In genomic region chr14:76499399-76499798, GRCh38 we compare ENCODE assay signal across 24 cellular contexts.
DNase-seq lines count a peak whose midpoint lies in the region; ATAC-seq and TF ChIP-seq lines count a peak whose summit lies in the region.
"Had no signal": no experiment of that assay in that cellular context is flagged by ENCODE, and none has a peak within 500 bp of the region (broad histone marks: within the 10 kb centered on the region; RNA-seq: fewer than 3 reads in every experiment).

No MANE protein-coding gene starts in this region.

- H3K4me1 Mint-ChIP-seq in endodermal cell = peaks cover 2% of the 10 kb centered on the region
- H3K4me1 Mint-ChIP-seq in stimulated activated effector memory CD8-positive, alpha-beta T cell treated with anti-CD3 and anti-CD28 coated beads, Interleukin-12 subunit alpha, Interleukin-12 subunit beta, amount 100 ng/mL, for 72 hours = no peaks in the 10 kb centered on the region
- no peaks in the 10 kb centered on the region for H3K4me1 Mint-ChIP-seq in activated T-cell treated with anti-CD3 and anti-CD28 coated beads, Interleukin-2, amount 50 U/mL, for 24 hours (ENCODE audit: low read depth)
- H3K4me1 Mint-ChIP-seq: CD8-positive, alpha-beta memory T cell had no signal

- ATAC-seq in stimulated activated effector memory CD8-positive, alpha-beta T cell treated with anti-CD3 and anti-CD28 coated beads, Interleukin-12 subunit alpha, Interleukin-12 subunit beta, amount 100 ng/mL, for 72 hours = peak; percentile 4
- ATAC-seq in GM19328 (IDR thresholded peaks at IDR 0.05; ENCODE audit: unreplicated experiment) = no peak
- ATAC-seq in GM19463 (IDR thresholded peaks at IDR 0.05; ENCODE audit: unreplicated experiment) = no peak

- H3K36me3 ChIP-seq in BLaER1 = no peaks in the 10 kb centered on the region
- no peaks in the 10 kb centered on the region for H3K36me3 ChIP-seq in HEK293 (ENCODE audit: control insufficient read depth in 2 of 2, insufficient read depth in 1 of 2, low read length in 2 of 2)
- no peaks in the 10 kb centered on the region for H3K36me3 ChIP-seq in endodermal cell (ENCODE audit: control insufficient read depth, insufficient read depth, low read length)

- no peaks in the 10 kb centered on the region for H4K20me1 ChIP-seq in BLaER1

- no peak overlapping the region for H3K27ac ChIP-seq in BLaER1
- H3K27ac ChIP-seq in HEK293 (ENCODE audit: extremely low read depth, low read depth, low read length) = no peak overlapping the region
- H3K27ac ChIP-seq in endodermal cell (ENCODE audit: low read depth, low read length) = no peak overlapping the region
- H3K27ac ChIP-seq: A549, HL-60 had no signal

- H3K9ac ChIP-seq in BLaER1 = no peak overlapping the region
- H3K9ac ChIP-seq in endodermal cell (ENCODE audit: extremely low read depth, low read length, poor library complexity, severe bottlenecking) = no peak overlapping the region

- H3K4me2 ChIP-seq in BLaER1 = peak overlapping the region; percentile 19; the same call in 1 of the 2 replicates
- H3K4me2 ChIP-seq: A549 had no signal

- H3K27ac Mint-ChIP-seq in endodermal cell = no peak overlapping the region
- no peak overlapping the region for H3K27ac Mint-ChIP-seq in stimulated activated effector memory CD8-positive, alpha-beta T cell treated with anti-CD3 and anti-CD28 coated beads, Interleukin-12 subunit alpha, Interleukin-12 subunit beta, amount 100 ng/mL, for 72 hours
- H3K27ac Mint-ChIP-seq in activated T-cell treated with anti-CD3 and anti-CD28 coated beads, Interleukin-2, amount 50 U/mL, for 24 hours = no peak overlapping the region
- H3K27ac Mint-ChIP-seq: CD8-positive, alpha-beta memory T cell; IgD-negative memory B cell had no signal

- H3K27me3 Mint-ChIP-seq in endodermal cell (ENCODE audit: insufficient read depth) = peaks cover 4% of the 10 kb centered on the region
- H3K27me3 Mint-ChIP-seq in activated T-cell treated with anti-CD3 and anti-CD28 coated beads, Interleukin-2, amount 50 U/mL, for 24 hours = peaks cover 10% of the 10 kb centered on the region

- H3K4me3 ChIP-seq in BLaER1 (no peak overlapping the region), HEK293 (ENCODE audit: low read depth, low read length) (no peak overlapping the region), endodermal cell (ENCODE audit: low read length) (no peak overlapping the region)
- H3K4me3 ChIP-seq: A549 had no signal

- no peaks in the 10 kb centered on the region for H3K9me3 Mint-ChIP-seq in endodermal cell
- H3K9me3 Mint-ChIP-seq in stimulated activated effector memory CD8-positive, alpha-beta T cell treated with anti-CD3 and anti-CD28 coated beads, Interleukin-12 subunit alpha, Interleukin-12 subunit beta, amount 100 ng/mL, for 72 hours = no peaks in the 10 kb centered on the region
- H3K9me3 Mint-ChIP-seq in activated T-cell treated with anti-CD3 and anti-CD28 coated beads, Interleukin-2, amount 50 U/mL, for 24 hours = no peaks in the 10 kb centered on the region
- H3K9me3 Mint-ChIP-seq: CD8-positive, alpha-beta memory T cell; IgD-negative memory B cell had no signal

- no peak for TF ChIP-seq CTCF in HEK293 (tag by site-specific recombination; IDR thresholded peaks at IDR 0.05)
- TF ChIP-seq CTCF in endodermal cell (conservative IDR thresholded peaks at IDR 0.05) = no peak

- 92 to 94% methylated on average over 3 to 8 of the region's 8 CpGs for WGBS in endodermal cell (ENCODE audit: insufficient coverage in 1 of 2, insufficient read length in 1 of 2), 2 experiments

- H3K27me3 ChIP-seq in BLaER1 = no peaks in the 10 kb centered on the region
- H3K27me3 ChIP-seq in endodermal cell (ENCODE audit: control insufficient read depth, insufficient read depth, low read length, poor library complexity, severe bottlenecking) = no peaks in the 10 kb centered on the region

- no peak overlapping the region for H3K4me3 Mint-ChIP-seq in endodermal cell
- no peak overlapping the region for H3K4me3 Mint-ChIP-seq in stimulated activated effector memory CD8-positive, alpha-beta T cell treated with anti-CD3 and anti-CD28 coated beads, Interleukin-12 subunit alpha, Interleukin-12 subunit beta, amount 100 ng/mL, for 72 hours
- H3K4me3 Mint-ChIP-seq in activated T-cell treated with anti-CD3 and anti-CD28 coated beads, Interleukin-2, amount 50 U/mL, for 24 hours = no peak overlapping the region
- H3K4me3 Mint-ChIP-seq: CD8-positive, alpha-beta memory T cell; IgD-negative memory B cell had no signal

- POLR2A ChIA-PET in HEK293 (lab: Yijun Ruan, JAX) = no interaction called here

- H3K36me3 Mint-ChIP-seq in endodermal cell (ENCODE audit: low read depth) = no peaks in the 10 kb centered on the region
- no peaks in the 10 kb centered on the region for H3K36me3 Mint-ChIP-seq in stimulated activated effector memory CD8-positive, alpha-beta T cell treated with anti-CD3 and anti-CD28 coated beads, Interleukin-12 subunit alpha, Interleukin-12 subunit beta, amount 100 ng/mL, for 72 hours
- H3K36me3 Mint-ChIP-seq in activated T-cell treated with anti-CD3 and anti-CD28 coated beads, Interleukin-2, amount 50 U/mL, for 24 hours (ENCODE audit: low read depth) = no peaks in the 10 kb centered on the region
- H3K36me3 Mint-ChIP-seq: CD8-positive, alpha-beta memory T cell; IgD-negative memory B cell had no signal

- H3K4me1 ChIP-seq in BLaER1 = peaks cover 9% of the 10 kb centered on the region
- no peaks in the 10 kb centered on the region for H3K4me1 ChIP-seq in HEK293 (ENCODE audit: control insufficient read depth, insufficient read depth, low read length)
- peaks cover 5% of the 10 kb centered on the region for H3K4me1 ChIP-seq in endodermal cell (ENCODE audit: control insufficient read depth, insufficient read depth, low read length)
- H3K4me1 ChIP-seq: A549 had no signal

- DNase-seq in endodermal cell = peak; percentile 32
- no peak for DNase-seq in stimulated activated effector memory CD8-positive, alpha-beta T cell treated with anti-CD3 and anti-CD28 coated beads, Interleukin-12 subunit alpha, Interleukin-12 subunit beta, amount 100 ng/mL, for 72 hours (ENCODE audit: low spot score in 2 of 2)
- no peak for DNase-seq in activated T-cell treated with anti-CD3 and anti-CD28 coated beads, Interleukin-2, amount 50 U/mL, for 24 hours
- DNase-seq: AML-193; C1 segment of cervical spinal cord; CD8-positive, alpha-beta memory T cell; DMS79 treated with DMSO at 0.1 percent for 48 hours; GF-D8; NCI-H1092 treated with DMSO at 0.1 percent for 48 hours; NCI-H1436; NCI-H187; NCI-H2081 treated with DMSO at 0.1 percent for 48 hours; NCI-H2171; NCI-H510A; NCI-H69; RPMI8226; SHP77 had no signal

- CTCF ChIA-PET in HEK293 (lab: Yijun Ruan, JAX) = interaction anchor here (0.7 to 1.1 kb wide), 4 partner anchors 9 to 146 kb away, joined by 3 read pairs; no protein-coding TSS in a partner anchor

- H3K9me3 ChIP-seq in BLaER1 = no peaks in the 10 kb centered on the region
- no peaks in the 10 kb centered on the region for H3K9me3 ChIP-seq in HEK293 (ENCODE audit: control insufficient read depth, insufficient read depth, low read depth, low read length)
- no peaks in the 10 kb centered on the region for H3K9me3 ChIP-seq in endodermal cell (ENCODE audit: control insufficient read depth, low read length)
- H3K9me3 ChIP-seq: A549 had no signal

TF ChIP-seq in HEK293, 187 proteins besides CTCF, POLR2A, EP300 and RAD21:
- no peak for TF ChIP-seq EGR2 (tag by site-specific recombination; IDR thresholded peaks at IDR 0.05; ENCODE audit: low read depth)
- TF ChIP-seq, protein P1, sequence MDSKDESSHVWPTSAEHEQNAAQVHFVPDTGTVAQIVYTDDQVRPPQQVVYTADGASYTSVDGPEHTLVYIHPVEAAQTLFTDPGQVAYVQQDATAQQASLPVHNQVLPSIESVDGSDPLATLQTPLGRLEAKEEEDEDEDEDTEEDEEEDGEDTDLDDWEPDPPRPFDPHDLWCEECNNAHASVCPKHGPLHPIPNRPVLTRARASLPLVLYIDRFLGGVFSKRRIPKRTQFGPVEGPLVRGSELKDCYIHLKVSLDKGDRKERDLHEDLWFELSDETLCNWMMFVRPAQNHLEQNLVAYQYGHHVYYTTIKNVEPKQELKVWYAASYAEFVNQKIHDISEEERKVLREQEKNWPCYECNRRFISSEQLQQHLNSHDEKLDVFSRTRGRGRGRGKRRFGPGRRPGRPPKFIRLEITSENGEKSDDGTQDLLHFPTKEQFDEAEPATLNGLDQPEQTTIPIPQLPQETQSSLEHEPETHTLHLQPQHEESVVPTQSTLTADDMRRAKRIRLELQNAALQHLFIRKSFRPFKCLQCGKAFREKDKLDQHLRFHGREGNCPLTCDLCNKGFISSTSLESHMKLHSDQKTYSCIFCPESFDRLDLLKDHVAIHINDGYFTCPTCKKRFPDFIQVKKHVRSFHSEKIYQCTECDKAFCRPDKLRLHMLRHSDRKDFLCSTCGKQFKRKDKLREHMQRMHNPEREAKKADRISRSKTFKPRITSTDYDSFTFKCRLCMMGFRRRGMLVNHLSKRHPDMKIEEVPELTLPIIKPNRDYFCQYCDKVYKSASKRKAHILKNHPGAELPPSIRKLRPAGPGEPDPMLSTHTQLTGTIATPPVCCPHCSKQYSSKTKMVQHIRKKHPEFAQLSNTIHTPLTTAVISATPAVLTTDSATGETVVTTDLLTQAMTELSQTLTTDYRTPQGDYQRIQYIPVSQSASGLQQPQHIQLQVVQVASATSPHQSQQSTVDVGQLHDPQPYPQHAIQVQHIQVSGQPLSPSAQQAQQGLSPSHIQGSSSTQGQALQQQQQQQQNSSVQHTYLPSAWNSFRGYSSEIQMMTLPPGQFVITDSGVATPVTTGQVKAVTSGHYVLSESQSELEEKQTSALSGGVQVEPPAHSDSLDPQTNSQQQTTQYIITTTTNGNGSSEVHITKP (tag by site-specific recombination; IDR thresholded peaks at IDR 0.05) = peak; percentile 84
